ENCODE assay signal across 13 cellular contexts in genomic region chr5:151023651-151024050, GRCh38. TPM values are rescaled to one million over a fixed set of nuclear protein-coding genes. Genes with fewer than 3 reads are reported as not detected.
DNase-seq lines count a peak whose midpoint lies in the region; ATAC-seq and TF ChIP-seq lines count a peak whose summit lies in the region.
"Had no signal": no experiment of that assay in that cellular context is flagged by ENCODE, and none has a peak within 500 bp of the region (broad histone marks: within the 10 kb centered on the region; RNA-seq: fewer than 3 reads in every experiment).

No MANE protein-coding gene starts in this region.

- TF ChIP-seq POLR2A in body of pancreas (IDR thresholded peaks at IDR 0.05) = no peak

- H3K4me1 ChIP-seq in body of pancreas (peaks cover 36% of the 10 kb centered on the region), skeletal muscle satellite cell (ENCODE audit: control insufficient read depth, insufficient read depth, low read length) (peaks cover 35% of the 10 kb centered on the region)

- intact Hi-C loops in body of pancreas (cut with DNase I) = no loop called here
- intact Hi-C loops in left ventricle myocardium superior (cut with micrococcal nuclease) = no loop called here

- peak; percentile 22 for ATAC-seq in body of pancreas
- peak; percentile 36 for ATAC-seq in left ventricle myocardium superior
- ATAC-seq in HG02884 (IDR thresholded peaks at IDR 0.05; ENCODE audit: unreplicated experiment) = no peak

- H3K9me3 ChIP-seq in body of pancreas (no peaks in the 10 kb centered on the region), skeletal muscle satellite cell (replicated peaks; ENCODE audit: low read length) (no peaks in the 10 kb centered on the region)

- no peak for TF ChIP-seq CTCF in body of pancreas (IDR thresholded peaks at IDR 0.05)

- H3K27me3 ChIP-seq in body of pancreas (no peaks in the 10 kb centered on the region), skeletal muscle satellite cell (ENCODE audit: control insufficient read depth, insufficient read depth, low read length) (no peaks in the 10 kb centered on the region)

- H3K4me3 ChIP-seq in body of pancreas (no peak overlapping the region), skeletal muscle satellite cell (ENCODE audit: low read length) (peak overlapping the region; percentile 18)

- peak overlapping the region in 3 of 4 donors; percentile 48 to 59 (median 48) for H3K27ac ChIP-seq in body of pancreas

- 62 to 63% methylated on average over 6 to 8 of the region's 8 CpGs for WGBS in body of pancreas, 2 donors

- H3K4me2 ChIP-seq in skeletal muscle satellite cell (ENCODE audit: low read length) = peak overlapping the region; percentile 57

- peak overlapping the region; percentile 32 for H3K9ac ChIP-seq in skeletal muscle satellite cell (ENCODE audit: low read depth, low read length)

- DNase-seq in Daoy (ENCODE audit: low read depth) (peak; percentile 87), body of pancreas (peak; percentile 29 to 54 (median 48)), left ventricle myocardium superior (peak; percentile 77), NCI-H187 treated with DMSO at 0.1 percent for 48 hours (lab: John Stamatoyannopoulos, UW) (no peak), NCI-H2227 treated with DMSO at 0.1 percent for 48 hours (lab: John Stamatoyannopoulos, UW) (no peak)
- no peak for DNase-seq in activated naive CD4-positive, alpha-beta T cell treated with anti-CD3 and anti-CD28 coated beads, Interleukin-2, amount 50 U/mL, for 16 hours
- DNase-seq: activated CD4-positive, CD25-positive, alpha-beta regulatory T cell treated with anti-CD3 and anti-CD28 coated beads, Interleukin-2, amount 50 U/mL, for 72 hours; activated naive CD8-positive, alpha-beta T cell treated with anti-CD3 and anti-CD28 coated beads, Interleukin-2, amount 10 ng/mL, durations not matched to agents 7 days and 5 days; KBM-7; stimulated activated naive CD4-positive, alpha-beta T cell had no signal

- peaks cover 2 to 3% of the 10 kb centered on the region in 2 donors for H3K36me3 ChIP-seq in body of pancreas (replicated peaks in 1 of 2; ENCODE audit: insufficient read depth in 1 of 2, low read depth in 2 of 2)
- H3K36me3 ChIP-seq in skeletal muscle satellite cell (ENCODE audit: insufficient read depth, low read length) = peaks cover 26% of the 10 kb centered on the region

RNA-seq across cellular contexts. Expression of gene GPX3, which starts 3.3 kb away (rescaled TPM):
- total RNA-seq in Daoy (2014; rRNA removed; shearing (Covaris generic)) = 11.5 and 13.1 TPM in 2 replicates
- 1,000 to 10,000 TPM in 1 of 2 donors, 100 to 1,000 TPM in 1; 686 to 1,482 TPM for total RNA-seq in body of pancreas
- 537 TPM for total RNA-seq in left ventricle myocardium superior
- total RNA-seq in skeletal muscle satellite cell (2012; rRNA removed) = 4.3 and 15.7 TPM in 2 replicates
- total RNA-seq: activated naive CD8-positive, alpha-beta T cell treated with anti-CD3 and anti-CD28 coated beads, Interleukin-2, amount 10 ng/mL, durations not matched to agents 7 days and 5 days; OCI-LY7 had no signal

RNA-seq across cellular contexts. Expression of gene TNIP1, which starts 57.2 kb away (rescaled TPM):
- total RNA-seq in Daoy (2014; rRNA removed; shearing (Covaris generic)) = 239 TPM in 2 replicates
- total RNA-seq in body of pancreas = 100 to 1,000 TPM in 1 of 2 donors, 10 to 100 TPM in 1; 89.3 to 111 TPM
- 137 TPM for total RNA-seq in left ventricle myocardium superior
- total RNA-seq in skeletal muscle satellite cell (2012; rRNA removed) = 61.3 and 64.7 TPM in 2 replicates

Comparison
In these comparisons a context has a peak if more than half of its experiments do, and no peak if none do; other contexts are left out.
1. DNase-seq: peak in Daoy (single experiment), body of pancreas (4 of 4) and left ventricle myocardium superior (single experiment); none in NCI-H187 treated with DMSO at 0.1 percent for 48 hours (single experiment), activated naive CD4-positive, alpha-beta T cell treated with anti-CD3 and anti-CD28 coated beads, Interleukin-2, amount 50 U/mL, for 16 hours (single experiment) and NCI-H2227 treated with DMSO at 0.1 percent for 48 hours (single experiment).
2. RNA of gene GPX3, which starts 3.3 kb away (total RNA-seq): 686 to 1,482 TPM in body of pancreas and 537 TPM in left ventricle myocardium superior (single experiment); 11.5 to 13.1 TPM in Daoy; every median in the first group is over 10 times any median in the second.